Comparison of ENCODE assay signal across 8 cellular contexts in the genomic region with DNA sequence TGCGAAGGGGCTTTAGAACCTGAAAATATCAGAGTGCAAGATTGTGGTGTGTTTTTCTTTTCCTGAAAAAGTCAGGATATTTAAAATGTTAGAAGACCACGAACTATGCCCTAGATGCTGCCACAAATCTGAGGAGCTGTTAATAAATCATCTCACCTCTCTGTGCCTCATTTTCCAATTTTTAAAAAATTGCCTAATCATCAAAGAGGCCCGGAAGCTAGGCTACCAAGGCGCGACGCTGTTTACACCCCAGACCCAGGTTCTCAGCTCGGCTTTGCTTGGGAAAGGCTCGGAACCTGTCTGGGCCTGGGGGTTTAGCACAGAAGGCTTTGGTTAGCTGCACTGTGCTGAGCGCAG.
DNase-seq lines count a peak whose midpoint lies in the region; ATAC-seq and TF ChIP-seq lines count a peak whose summit lies in the region.

No MANE protein-coding gene starts in this region.

- no peaks in the 10 kb centered on the region for H3K4me1 Mint-ChIP-seq in activated T-helper 1 cell treated with anti-CD3 and anti-CD28 coated beads, Interleukin-12 subunit alpha, Interleukin-12 subunit beta, Interleukin-2, Interleukin-4 antibody, amounts not matched to agents 30 ng/mL and 10 ng/mL and 1 ng/mL, durations not matched to agents 14 hours and 24 hours and 36 hours (ENCODE audit: low read depth)
- peaks cover 2% of the 10 kb centered on the region for H3K4me1 Mint-ChIP-seq in CD8-positive, alpha-beta T cell (ENCODE audit: low read depth)

- CTCF ChIA-PET in CD8-positive, alpha-beta T cell (lab: Charles Lee), result no interaction called here

- WGBS in mesodermal cell (ENCODE audit: insufficient coverage in 2 of 2), 2 experiments, result 0 to 20% methylated on average over 1 to 2 of the region's 9 CpGs
- 47 to 49% methylated on average over 8 to 9 of the region's 9 CpGs for WGBS in tibial nerve, 2 donors

- no peak overlapping the region for H3K4me3 Mint-ChIP-seq in activated T-helper 1 cell treated with anti-CD3 and anti-CD28 coated beads, Interleukin-12 subunit alpha, Interleukin-12 subunit beta, Interleukin-2, Interleukin-4 antibody, amounts not matched to agents 30 ng/mL and 10 ng/mL and 1 ng/mL, durations not matched to agents 14 hours and 24 hours and 36 hours
- no peak overlapping the region for H3K4me3 Mint-ChIP-seq in CD8-positive, alpha-beta T cell

- H3K9me3 ChIP-seq in cardiac muscle cell (ENCODE audit: low read depth), result no peaks in the 10 kb centered on the region
- no peaks in the 10 kb centered on the region for H3K9me3 ChIP-seq in mesodermal cell (ENCODE audit: control insufficient read depth, low read length)
- no peaks in the 10 kb centered on the region for H3K9me3 ChIP-seq in tibial nerve
- no peaks in the 10 kb centered on the region for H3K9me3 ChIP-seq in CD8-positive, alpha-beta T cell (ENCODE audit: low read length)

- H3K27me3 ChIP-seq in cardiac muscle cell (no peaks in the 10 kb centered on the region), tibial nerve (peaks cover 0 to 6% of the 10 kb centered on the region in 2 donors)
- H3K27me3 ChIP-seq in CD8-positive, alpha-beta T cell (ENCODE audit: insufficient read depth, low read length), result no peaks in the 10 kb centered on the region

- no peaks in the 10 kb centered on the region for H3K36me3 Mint-ChIP-seq in activated T-helper 1 cell treated with anti-CD3 and anti-CD28 coated beads, Interleukin-12 subunit alpha, Interleukin-12 subunit beta, Interleukin-2, Interleukin-4 antibody, amounts not matched to agents 30 ng/mL and 10 ng/mL and 1 ng/mL, durations not matched to agents 14 hours and 24 hours and 36 hours (ENCODE audit: low read depth)
- no peaks in the 10 kb centered on the region for H3K36me3 Mint-ChIP-seq in CD8-positive, alpha-beta T cell

- H3K27ac Mint-ChIP-seq in activated T-helper 1 cell treated with anti-CD3 and anti-CD28 coated beads, Interleukin-12 subunit alpha, Interleukin-12 subunit beta, Interleukin-2, Interleukin-4 antibody, amounts not matched to agents 30 ng/mL and 10 ng/mL and 1 ng/mL, durations not matched to agents 14 hours and 24 hours and 36 hours, result no peak overlapping the region
- H3K27ac Mint-ChIP-seq in CD8-positive, alpha-beta T cell, result no peak overlapping the region

- POLR2A ChIA-PET in CD8-positive, alpha-beta T cell (lab: Charles Lee), result no interaction called here

- no peak for TF ChIP-seq CTCF in cardiac muscle cell (IDR thresholded peaks at IDR 0.05; ENCODE audit: low read depth, low read length)
- TF ChIP-seq CTCF in astrocyte of the cerebellum (IDR thresholded peaks at IDR 0.05; ENCODE audit: low read depth, low read length, missing control alignments), result no peak
- no peak for TF ChIP-seq CTCF in tibial nerve (IDR thresholded peaks at IDR 0.05)
- no peak for TF ChIP-seq CTCF in CD8-positive, alpha-beta T cell (IDR thresholded peaks at IDR 0.05)

- H3K36me3 ChIP-seq in cardiac muscle cell, result no peaks in the 10 kb centered on the region
- no peaks in the 10 kb centered on the region for H3K36me3 ChIP-seq in mesodermal cell (ENCODE audit: control insufficient read depth, insufficient read depth, low read length)
- no peaks in the 10 kb centered on the region for H3K36me3 ChIP-seq in tibial nerve
- no peaks in the 10 kb centered on the region for H3K36me3 ChIP-seq in CD8-positive, alpha-beta T cell (ENCODE audit: insufficient read depth, low read length)

- DNase-seq in cardiac muscle cell (ENCODE audit: low read depth in 1 of 2, low spot score in 1 of 2), result no peak
- no peak for DNase-seq in left cardiac atrium
- DNase-seq in astrocyte of the cerebellum (ENCODE audit: low read depth), result no peak
- no peak for DNase-seq in tibial nerve (ENCODE audit: low spot score in 2 of 2)
- no peak for DNase-seq in activated T-helper 1 cell treated with anti-CD3 and anti-CD28 coated beads, Interleukin-12 subunit alpha, Interleukin-12 subunit beta, Interleukin-2, Interleukin-4 antibody, amounts not matched to agents 30 ng/mL and 10 ng/mL and 1 ng/mL, durations not matched to agents 14 hours and 24 hours and 36 hours (ENCODE audit: low spot score)
- no peak for DNase-seq in CD8-positive, alpha-beta T cell

- in situ Hi-C loops in astrocyte of the cerebellum (cut with HindIII; ENCODE audit: low sequenced_read_pairs), result no loop called here

- peaks cover 27% of the 10 kb centered on the region for H3K27me3 Mint-ChIP-seq in activated T-helper 1 cell treated with anti-CD3 and anti-CD28 coated beads, Interleukin-12 subunit alpha, Interleukin-12 subunit beta, Interleukin-2, Interleukin-4 antibody, amounts not matched to agents 30 ng/mL and 10 ng/mL and 1 ng/mL, durations not matched to agents 14 hours and 24 hours and 36 hours (ENCODE audit: insufficient read depth)
- peaks cover 19% of the 10 kb centered on the region for H3K27me3 Mint-ChIP-seq in CD8-positive, alpha-beta T cell (ENCODE audit: low read depth)

- TF ChIP-seq EP300 in tibial nerve (IDR thresholded peaks at IDR 0.05), result no peak

- ATAC-seq in left cardiac atrium (no peak), GM21825 (IDR thresholded peaks at IDR 0.05; ENCODE audit: unreplicated experiment) (no peak)
- ATAC-seq in CD8-positive, alpha-beta T cell, result no peak

- H3K4me3 ChIP-seq in cardiac muscle cell, result peak overlapping the region; percentile 56
- peak overlapping the region; percentile 36 for H3K4me3 ChIP-seq in astrocyte of the cerebellum (ENCODE audit: low read depth, low read length)
- no peak overlapping the region for H3K4me3 ChIP-seq in mesodermal cell (ENCODE audit: extremely low read depth, insufficient read depth, low read length, poor library complexity, severe bottlenecking)
- peak overlapping the region; percentile 22 to 53 (median 38) for H3K4me3 ChIP-seq in tibial nerve
- no peak overlapping the region for H3K4me3 ChIP-seq in CD8-positive, alpha-beta T cell (ENCODE audit: low read depth, low read length)

- H3K4me1 ChIP-seq in cardiac muscle cell (ENCODE audit: low read depth) (peaks cover 15% of the 10 kb centered on the region), mesodermal cell (ENCODE audit: control insufficient read depth, insufficient read depth, low read length, poor library complexity, severe bottlenecking) (peaks cover 11% of the 10 kb centered on the region), tibial nerve (peaks cover 0 to 29% (median 5%) of the 10 kb centered on the region in 4 donors)
- peaks cover 4% of the 10 kb centered on the region for H3K4me1 ChIP-seq in CD8-positive, alpha-beta T cell (ENCODE audit: insufficient read depth, low read length)

- H3K27ac ChIP-seq in cardiac muscle cell (peak overlapping the region; percentile 71), mesodermal cell (ENCODE audit: low read depth, low read length, severe bottlenecking) (peak overlapping the region; percentile 69), tibial nerve (peak overlapping the region; percentile 30 to 82 (median 71))
- H3K27ac ChIP-seq in CD8-positive, alpha-beta T cell (ENCODE audit: low read depth, low read length), result no peak overlapping the region

- no peak for TF ChIP-seq POLR2A in tibial nerve (IDR thresholded peaks at IDR 0.05)

- no peaks in the 10 kb centered on the region for H3K9me3 Mint-ChIP-seq in activated T-helper 1 cell treated with anti-CD3 and anti-CD28 coated beads, Interleukin-12 subunit alpha, Interleukin-12 subunit beta, Interleukin-2, Interleukin-4 antibody, amounts not matched to agents 30 ng/mL and 10 ng/mL and 1 ng/mL, durations not matched to agents 14 hours and 24 hours and 36 hours
- H3K9me3 Mint-ChIP-seq in CD8-positive, alpha-beta T cell, result no peaks in the 10 kb centered on the region

- intact Hi-C loops in left cardiac atrium (cut with DNase I), result no loop called here
- intact Hi-C loops in activated T-helper 1 cell treated with anti-CD3 and anti-CD28 coated beads, Interleukin-12 subunit alpha, Interleukin-12 subunit beta, Interleukin-2, Interleukin-4 antibody, amounts not matched to agents 30 ng/mL and 10 ng/mL and 1 ng/mL, durations not matched to agents 14 hours and 24 hours and 36 hours (cut with micrococcal nuclease), result no loop called here
- intact Hi-C loops in CD8-positive, alpha-beta T cell (cut with DNase I, micrococcal nuclease), result no loop called here

Comparison
In these comparisons a context has a peak if more than half of its experiments do, and no peak if none do; other contexts are left out.
1. H3K4me3 ChIP-seq: peak in cardiac muscle cell (single experiment), astrocyte of the cerebellum (single experiment) and tibial nerve (4 of 4); none in mesodermal cell (single experiment) and CD8-positive, alpha-beta T cell (single experiment).